13 cellular contexts compared by ENCODE assay signal in the genomic region with DNA sequence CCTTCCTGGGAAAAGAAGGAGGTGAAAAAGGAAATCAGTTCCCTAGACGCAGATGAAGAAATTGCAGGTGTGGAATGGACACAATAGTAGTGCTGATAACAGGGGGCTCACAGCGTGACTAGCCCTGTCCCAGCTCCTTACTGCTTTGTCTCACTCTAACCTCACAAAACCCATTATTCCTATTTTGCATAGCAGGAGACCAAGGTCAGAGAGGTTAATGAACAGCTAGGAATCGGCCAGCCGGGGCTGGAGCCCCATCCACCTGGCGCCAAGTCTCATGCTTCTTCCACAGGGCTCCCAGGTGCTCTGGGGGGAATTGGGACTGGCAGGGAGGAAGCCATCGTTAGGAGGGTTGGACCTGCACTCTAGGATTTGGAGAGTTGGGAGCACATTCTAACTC. TPM values are rescaled to one million over a fixed set of nuclear protein-coding genes. Genes with fewer than 3 reads are reported as not detected.
"Had no signal": no experiment of that assay in that cellular context is flagged by ENCODE, and none has a peak within 500 bp of the region (broad histone marks: within the 10 kb centered on the region; RNA-seq: fewer than 3 reads in every experiment).

No MANE protein-coding gene starts in this region.

- H3K27me3 ChIP-seq: testis had no signal

- ATAC-seq: naive thymus-derived CD4-positive, alpha-beta T cell had no signal

- H3K9me3 ChIP-seq: testis had no signal

- DNase-seq: activated CD4-positive, alpha-beta memory T cell treated with anti-CD3 and anti-CD28 coated beads for 36 hours; activated CD8-positive, alpha-beta memory T cell treated with anti-CD3 and anti-CD28 coated beads, Interleukin-2, amount 50 U/mL, for 4 hours; activated naive CD4-positive, alpha-beta T cell treated with Interleukin-2 at 50 U/mL for 16 hours; amygdala; dermis blood vessel endothelial cell; naive thymus-derived CD4-positive, alpha-beta T cell; stimulated activated CD4-positive, alpha-beta T cell treated with anti-CD3 and anti-CD28 coated beads, Interleukin-12 subunit alpha, Interleukin-12 subunit beta, amount 100 ng/mL, for 4 hours; stimulated activated CD4-positive, alpha-beta T cell treated with anti-CD3 and anti-CD28 coated beads, Interleukin-2, amount 100 ng/mL, for 48 hours; stimulated activated naive CD4-positive, alpha-beta T cell treated with Interleukin-2 at 50 U/mL for 16 hours; T-helper 9 cell; testis had no signal

- H3K27ac ChIP-seq: testis, VCaP had no signal

- H3K27ac Mint-ChIP-seq: activated CD4-positive, alpha-beta memory T cell treated with anti-CD3 and anti-CD28 coated beads for 36 hours had no signal

- H3K9me3 Mint-ChIP-seq: activated CD4-positive, alpha-beta memory T cell treated with anti-CD3 and anti-CD28 coated beads for 36 hours; naive thymus-derived CD4-positive, alpha-beta T cell had no signal

- H3K4me3 Mint-ChIP-seq: activated CD4-positive, alpha-beta memory T cell treated with anti-CD3 and anti-CD28 coated beads for 36 hours had no signal

- H3K36me3 Mint-ChIP-seq: activated CD4-positive, alpha-beta memory T cell treated with anti-CD3 and anti-CD28 coated beads for 36 hours had no signal

- H3K4me3 ChIP-seq: lung, testis had no signal

RNA-seq across cellular contexts. Expression of a gene that starts 12.0 kb away (rescaled TPM):
- total RNA-seq: dermis blood vessel endothelial cell had no signal

RNA-seq across cellular contexts. Expression of a gene that starts 54.6 kb away (rescaled TPM):
- total RNA-seq: activated CD4-positive, alpha-beta memory T cell treated with anti-CD3 and anti-CD28 coated beads for 36 hours had no signal
